ENCODE assay signal across 20 cellular contexts in genomic region chr15:20594219-20594618, GRCh38. TPM values are rescaled to one million over a fixed set of nuclear protein-coding genes. Genes with fewer than 3 reads are reported as not detected.
"Had no signal": no experiment of that assay in that cellular context is flagged by ENCODE, and none has a peak within 500 bp of the region (broad histone marks: within the 10 kb centered on the region; RNA-seq: fewer than 3 reads in every experiment).

No MANE protein-coding gene starts in this region.

RNA-seq across cellular contexts. Expression of gene GOLGA6L6, which starts 52.6 kb away (rescaled TPM):
- total RNA-seq: colonic mucosa, dermis microvascular lymphatic vessel endothelial cell, endodermal cell, esophagus mucosa, esophagus squamous epithelium, gastrocnemius medialis, glomerular endothelial cell, heart right ventricle, kidney epithelial cell, left cardiac atrium, left lung, left ventricle myocardium superior, lower leg skin, lower lobe of right lung, lung microvascular endothelial cell, mesenteric fat pad, mesothelial cell of epicardium, mucosa of descending colon, myocyte had no signal
- polyA plus RNA-seq: heart right ventricle, keratinocyte had no signal
